ENCODE assay signal across 8 cellular contexts in the genomic region with DNA sequence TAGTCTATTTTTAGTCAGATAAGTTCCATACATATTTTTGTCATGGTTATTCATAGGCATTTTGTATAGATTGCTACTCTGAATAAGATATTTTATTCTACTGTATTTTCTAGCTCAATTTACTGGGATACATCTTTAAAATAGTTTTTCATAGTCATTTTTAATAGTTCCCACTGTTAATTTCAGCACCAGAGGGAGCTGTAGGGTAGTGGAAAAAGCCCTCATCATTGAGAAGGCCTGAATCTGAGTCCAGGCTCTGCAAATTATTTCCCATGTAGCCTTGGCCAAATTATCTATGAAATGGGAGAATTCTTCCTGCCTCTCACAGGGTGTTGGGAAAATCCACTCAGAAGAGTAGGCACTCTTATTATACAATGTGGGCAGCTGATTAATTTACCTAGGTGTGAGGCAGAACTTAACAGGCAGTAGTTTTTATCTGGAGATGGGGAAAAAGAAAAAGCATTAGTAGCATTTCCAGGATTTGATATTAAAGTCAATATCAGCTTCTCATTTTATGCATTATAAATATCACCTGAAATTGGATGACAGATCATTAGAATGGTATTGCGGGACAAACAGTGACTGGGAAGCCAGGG.
DNase-seq lines count a peak whose midpoint lies in the region; ATAC-seq and TF ChIP-seq lines count a peak whose summit lies in the region.

No MANE protein-coding gene starts in this region.

- no peak overlapping the region for H3K9ac ChIP-seq in PC-3 (ENCODE audit: low read length)

- TF ChIP-seq CTCF in AG09319 (IDR thresholded peaks at IDR 0.05; ENCODE audit: low read depth, low read length) (peak; percentile 46), HFF-Myc (IDR thresholded peaks at IDR 0.05; ENCODE audit: low read depth, low read length, missing control alignments) (peak; percentile 33), PC-3 (conservative IDR thresholded peaks at IDR 0.05; ENCODE audit: low read depth, low read length) (peak; percentile 66), fibroblast of mammary gland (conservative IDR thresholded peaks at IDR 0.05; ENCODE audit: control insufficient read depth, insufficient read depth, low read depth, low read length) (peak; percentile 48)

- H3F3A ChIP-seq in PC-3 (ENCODE audit: low read length, unreplicated experiment): no peaks in the 10 kb centered on the region

- no TSS peak for BruUV-seq in PC-3 (replicated peaks; lab: Mats Ljungman, UMichigan)

- H3K36me3 ChIP-seq in PC-3 (ENCODE audit: low read depth, low read length): no peaks in the 10 kb centered on the region; the same call in 1 of the 2 replicates

- peak; percentile 35; the same call in 1 of the 2 replicates for ATAC-seq in PC-3
- peak; percentile 61 for ATAC-seq in sciatic nerve
- no peak for ATAC-seq in GM21390 (IDR thresholded peaks at IDR 0.05; ENCODE audit: unreplicated experiment)

- intact Hi-C loops in PC-3 (cut with micrococcal nuclease) (loop anchor here (2.0 to 10.0 kb wide), 3 partner anchors 89 to 1173 kb away; no protein-coding TSS in a partner anchor), sciatic nerve (cut with DNase I) (no loop called here)

- no peaks in the 10 kb centered on the region for H3K9me2 ChIP-seq in PC-3 (replicated peaks; ENCODE audit: low read length)

- DNase-seq in AG09319 (ENCODE audit: extremely low read depth, low read depth) (no peak), HFF-Myc (ENCODE audit: extremely low read depth, low read depth) (peak; percentile 4), PC-3 (peak; percentile 47), fibroblast of mammary gland (ENCODE audit: low read depth) (peak; percentile 30), sciatic nerve (ENCODE audit: low spot score) (no peak), T1000 (lab: John Stamatoyannopoulos, UW) (no peak), MV-4-11 (lab: John Stamatoyannopoulos, UW) (no peak)

- no peaks in the 10 kb centered on the region for H4K20me1 ChIP-seq in PC-3 (ENCODE audit: low read length)

- no peaks in the 10 kb centered on the region for H3K4me1 ChIP-seq in PC-3 (ENCODE audit: insufficient read depth, low read length)

- H3K27ac ChIP-seq in PC-3 (ENCODE audit: low read length): no peak overlapping the region

- no peak overlapping the region for H3K4me2 ChIP-seq in PC-3 (ENCODE audit: low read length)

- no peak overlapping the region for H3K4me3 ChIP-seq in HFF-Myc (replicated peaks; ENCODE audit: low read depth, low read length)
- H3K4me3 ChIP-seq in PC-3 (ENCODE audit: low read length): no peak overlapping the region
- H3K4me3 ChIP-seq in fibroblast of mammary gland (ENCODE audit: control insufficient read depth, low read depth, low read length): no peak overlapping the region

- H3K27me3 ChIP-seq in PC-3 (ENCODE audit: low read length): no peaks in the 10 kb centered on the region

- POLR2A ChIA-PET in PC-3 (lab: Charles Lee; ENCODE audit: unreplicated experiment): no interaction called here

- no peaks in the 10 kb centered on the region for H3K9me3 ChIP-seq in PC-3 (ENCODE audit: low read length)

- CTCF ChIA-PET in PC-3 (lab: Charles Lee): interaction anchor here (0.6 to 1.0 kb wide), 4 partner anchors 9 to 633 kb away, joined by 3 to 7 read pairs (median 4); no protein-coding TSS in a partner anchor

- no peak overlapping the region for H2AFZ ChIP-seq in PC-3 (ENCODE audit: low read length)

- H3K79me2 ChIP-seq in PC-3 (ENCODE audit: low read length): no peaks in the 10 kb centered on the region

Comparison
In these comparisons a context has a peak if more than half of its experiments do, and no peak if none do; other contexts are left out.
1. DNase-seq: peak in HFF-Myc (single experiment), PC-3 (single experiment) and fibroblast of mammary gland (single experiment); none in AG09319 (single experiment), sciatic nerve (single experiment), T1000 (single experiment) and MV-4-11 (single experiment).
2. Peak in every context shown above with its lines, with median percentiles within 50 percentile points of each other: CTCF ChIP-seq.